ENCODE assay signal across 8 cellular contexts in the genomic region with DNA sequence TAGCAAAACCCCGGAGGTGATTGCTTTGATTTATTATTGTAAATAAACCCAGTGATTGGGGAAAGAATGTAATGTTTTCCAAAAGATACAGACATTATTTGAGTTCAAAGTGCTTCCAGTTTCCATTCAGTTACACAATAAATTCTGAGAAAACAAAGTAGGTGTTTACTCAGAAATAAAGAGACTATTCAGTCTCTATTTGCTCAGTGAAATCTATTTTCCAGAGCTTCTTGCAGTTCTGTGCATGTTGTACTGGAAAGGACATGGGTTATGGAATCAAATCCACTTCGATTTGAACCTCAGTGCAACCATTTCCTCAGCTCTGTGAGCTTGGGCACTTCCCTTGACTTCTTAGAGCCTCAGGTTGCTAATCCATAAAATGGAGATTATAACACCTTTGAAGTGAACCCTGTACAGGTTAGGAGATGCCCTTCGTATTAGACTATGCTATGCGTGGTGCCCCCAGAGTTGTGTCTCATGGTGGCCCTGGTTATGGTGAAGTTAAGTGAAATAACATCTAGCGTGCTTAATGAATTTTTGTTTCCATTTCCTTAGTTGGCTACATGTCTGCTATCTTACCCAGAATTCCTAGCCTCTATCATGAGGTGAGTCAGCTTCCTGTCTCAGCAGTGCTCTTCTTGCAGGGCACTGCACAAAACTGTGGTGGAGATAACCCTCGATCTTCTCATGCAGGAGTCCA.
DNase-seq lines count a peak whose midpoint lies in the region; ATAC-seq, FAIRE-seq and TF ChIP-seq lines count a peak whose summit lies in the region.

No MANE protein-coding gene starts in this region.

- peak overlapping the region; percentile 7; the same call in 1 of the 2 replicates for H3K4me3 ChIP-seq in Karpas-422 (ENCODE audit: low read length)
- H3K4me3 ChIP-seq in pancreas = no peak overlapping the region

- peak overlapping the region; percentile 39 for H3K4me2 ChIP-seq in Karpas-422 (ENCODE audit: low read depth, low read length, poor library complexity, severe bottlenecking)

- DNase-seq in left cardiac atrium = no peak
- DNase-seq in cardiac septum (ENCODE audit: low spot score) = no peak
- DNase-seq in Karpas-422 = no peak
- DNase-seq in activated effector memory CD4-positive, alpha-beta T cell treated with anti-CD3 and anti-CD28 coated beads, Interleukin-2, amount 50 U/mL, for 16 hours = peak; percentile 78
- no peak for DNase-seq in pancreas
- DNase-seq in HuH-7 (ENCODE audit: low spot score) = no peak
- no peak for DNase-seq in GM13977 (ENCODE audit: low spot score)

- ATAC-seq in left cardiac atrium = peak; percentile 53 to 69
- peak in 3 of 4 donors; percentile 53 to 69 (median 63) for ATAC-seq in pancreas
- ATAC-seq in GM19324 (IDR thresholded peaks at IDR 0.05; ENCODE audit: low FRiP score, unreplicated experiment) = no peak

- H3K79me2 ChIP-seq in Karpas-422 (ENCODE audit: low read length) = peaks cover 95% of the 10 kb centered on the region

- H4K20me1 ChIP-seq in Karpas-422 (ENCODE audit: insufficient read depth, low read depth, low read length) = peaks cover 72% of the 10 kb centered on the region

- no peaks in the 10 kb centered on the region for H3K9me2 ChIP-seq in Karpas-422 (replicated peaks; ENCODE audit: insufficient read depth, low read length)

- H3K27ac ChIP-seq in Karpas-422 (ENCODE audit: low read length) = peak overlapping the region; percentile 73
- H3K27ac ChIP-seq in pancreas = peak overlapping the region in 2 of 4 donors; percentile 22 to 63

- in situ Hi-C loops in GM13977 (cut with MboI; ENCODE audit: low pct_unique_long_range_greater_than_20kb, low sequenced_read_pairs, unreplicated experiment) = no loop called here

- H3K9ac ChIP-seq in Karpas-422 (ENCODE audit: low read length) = peak overlapping the region; percentile 5; the same call in 1 of the 2 replicates

- TF ChIP-seq CTCF in pancreas (IDR thresholded peaks at IDR 0.05) (no peak), GM13977 (IDR thresholded peaks at IDR 0.05; ENCODE audit: extremely low read depth, insufficient read depth, missing control alignments) (no peak)

- intact Hi-C loops in left cardiac atrium (cut with DNase I) (loop anchor here in 1 of 2 donors (10.0 kb wide), 1 partner anchor 107 kb away; a partner anchor contains a TSS), cardiac septum (cut with DNase I) (loop anchor here (5.0 kb wide), 2 partner anchors 61 to 109 kb away; a partner anchor contains a TSS), pancreas (cut with DNase I) (no loop called here)

- FAIRE-seq in pancreas (lab: Jason Lieb, UNC) = no peak

- H3K27me3 ChIP-seq in Karpas-422 (ENCODE audit: low read length) (no peaks in the 10 kb centered on the region), pancreas (no peaks in the 10 kb centered on the region)

- peaks cover 86% of the 10 kb centered on the region for H3K36me3 ChIP-seq in Karpas-422 (ENCODE audit: insufficient read depth, low read length)
- H3K36me3 ChIP-seq in pancreas = no peaks in the 10 kb centered on the region

- no peak overlapping the region for H2AFZ ChIP-seq in Karpas-422 (ENCODE audit: low read length)

- peaks cover 89% of the 10 kb centered on the region for H3K4me1 ChIP-seq in Karpas-422 (ENCODE audit: low read length)
- H3K4me1 ChIP-seq in pancreas = peaks cover 0 to 12% (median 6%) of the 10 kb centered on the region in 3 donors

- H3K9me3 ChIP-seq in Karpas-422 (ENCODE audit: low read length) (no peaks in the 10 kb centered on the region), pancreas (no peaks in the 10 kb centered on the region)

- WGBS in pancreas, 2 donors = 60 to 67% methylated on average over 6 of the region's 6 CpGs
